Comparison of ENCODE assay signal across 25 cellular contexts in genomic region chr5:55383254-55383653, GRCh38.
"Had no signal": no experiment of that assay in that cellular context is flagged by ENCODE, and none has a peak within 500 bp of the region (broad histone marks: within the 10 kb centered on the region; RNA-seq: fewer than 3 reads in every experiment).

No MANE protein-coding gene starts in this region.

- H3K4me1 Mint-ChIP-seq: brain had no signal

- H3K9me3 ChIP-seq: colonic mucosa had no signal

- H3K4me3 ChIP-seq: ascending aorta, breast epithelium, cardiac muscle cell, colonic mucosa, esophagus squamous epithelium had no signal

- H3K4me3 Mint-ChIP-seq: activated CD4-positive, alpha-beta T cell treated with anti-CD3 and anti-CD28 coated beads for 36 hours; activated CD4-positive, alpha-beta T cell treated with anti-CD3 and anti-CD28 coated beads, Interleukin-2, amount 10 ng/mL, durations not matched to agents 24 days and 14 days; activated CD8-positive, alpha-beta T cell treated with anti-CD3 and anti-CD28 coated beads for 36 hours; activated naive CD4-positive, alpha-beta T cell treated with anti-CD3 and anti-CD28 coated beads, Interleukin-2, amount 10 ng/mL, durations not matched to agents 7 days and 5 days; activated naive CD8-positive, alpha-beta T cell treated with anti-CD3 and anti-CD28 coated beads, Interleukin-2, amount 10 ng/mL, durations not matched to agents 7 days and 5 days; brain had no signal

- DNase-seq: activated CD4-positive, alpha-beta T cell treated with anti-CD3 and anti-CD28 coated beads for 36 hours; activated CD4-positive, alpha-beta T cell treated with anti-CD3 and anti-CD28 coated beads, Interleukin-2, amount 10 ng/mL, durations not matched to agents 24 days and 14 days; activated CD4-positive, alpha-beta T cell treated with anti-CD3 and anti-CD28 coated beads, Interleukin-2, amount 50 U/mL, for 4 hours; activated CD4-positive, CD25-positive, alpha-beta regulatory T cell; activated CD4-positive, CD25-positive, alpha-beta regulatory T cell treated with anti-CD3 and anti-CD28 coated beads, Interleukin-2, amount 50 U/mL, for 72 hours; activated CD8-positive, alpha-beta memory T cell treated with anti-CD3 and anti-CD28 coated beads for 24 hours; activated CD8-positive, alpha-beta T cell treated with anti-CD3 and anti-CD28 coated beads for 36 hours; activated gamma-delta T cell; activated naive CD4-positive, alpha-beta T cell; activated naive CD4-positive, alpha-beta T cell treated with anti-CD3 and anti-CD28 coated beads, Interleukin-2, amount 10 ng/mL, durations not matched to agents 7 days and 5 days; activated naive CD8-positive, alpha-beta T cell treated with anti-CD3 and anti-CD28 coated beads, Interleukin-2, amount 10 ng/mL, durations not matched to agents 7 days and 5 days; activated T-cell treated with anti-CD3 and anti-CD28 coated beads, Interleukin-2, amount 50 U/mL, for 48 hours; central memory CD4-positive, alpha-beta T cell; cerebellar nuclear complex; colonic mucosa; effector memory CD4-positive, alpha-beta T cell; esophagus squamous epithelium; foreskin melanocyte; head of caudate nucleus; T-helper 2 cell had no signal

- H3K27ac ChIP-seq: ascending aorta, breast epithelium, cardiac muscle cell, colonic mucosa, esophagus squamous epithelium had no signal

- ATAC-seq: activated CD4-positive, alpha-beta T cell treated with anti-CD3 and anti-CD28 coated beads for 36 hours; activated CD8-positive, alpha-beta T cell treated with anti-CD3 and anti-CD28 coated beads for 36 hours; activated naive CD4-positive, alpha-beta T cell treated with anti-CD3 and anti-CD28 coated beads, Interleukin-2, amount 50 U/mL, for 72 hours had no signal

- H3K4me1 ChIP-seq: ascending aorta, breast epithelium, colonic mucosa had no signal

- H3K27me3 ChIP-seq: ascending aorta, breast epithelium, cardiac muscle cell, colonic mucosa, esophagus squamous epithelium had no signal

- H3K27ac Mint-ChIP-seq: activated naive CD4-positive, alpha-beta T cell treated with anti-CD3 and anti-CD28 coated beads, Interleukin-2, amount 50 U/mL, for 72 hours; brain had no signal

- H3K36me3 ChIP-seq: breast epithelium, colonic mucosa had no signal

- H3K27me3 Mint-ChIP-seq: activated CD4-positive, alpha-beta T cell treated with anti-CD3 and anti-CD28 coated beads for 36 hours; activated CD4-positive, alpha-beta T cell treated with anti-CD3 and anti-CD28 coated beads, Interleukin-2, amount 10 ng/mL, durations not matched to agents 24 days and 14 days; activated CD8-positive, alpha-beta T cell treated with anti-CD3 and anti-CD28 coated beads for 36 hours; activated naive CD4-positive, alpha-beta T cell treated with anti-CD3 and anti-CD28 coated beads, Interleukin-2, amount 10 ng/mL, durations not matched to agents 7 days and 5 days; activated naive CD8-positive, alpha-beta T cell treated with anti-CD3 and anti-CD28 coated beads, Interleukin-2, amount 10 ng/mL, durations not matched to agents 7 days and 5 days; brain had no signal
